ENCODE assay signal across 25 cellular contexts in the genomic region with DNA sequence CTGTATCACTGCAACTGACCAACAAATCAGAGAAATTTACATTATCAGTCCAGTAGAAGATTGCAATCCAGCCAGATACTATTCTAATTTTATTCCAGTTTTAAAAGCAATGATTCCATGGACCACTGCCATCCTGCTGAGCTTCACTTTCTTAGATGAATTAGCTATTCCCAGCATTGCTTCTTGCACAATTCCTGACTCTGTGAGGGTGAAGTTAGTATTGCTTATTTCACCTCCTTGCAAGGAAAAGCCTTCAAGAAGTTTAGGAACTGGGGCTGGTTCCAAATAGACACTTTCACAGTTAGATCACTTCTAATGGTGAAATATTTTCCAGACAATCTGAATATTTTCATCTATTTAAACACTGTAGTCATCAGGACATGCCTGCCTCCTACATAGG.
DNase-seq lines count a peak whose midpoint lies in the region; ATAC-seq, FAIRE-seq and TF ChIP-seq lines count a peak whose summit lies in the region.
"Had no signal": no experiment of that assay in that cellular context is flagged by ENCODE, and none has a peak within 500 bp of the region (broad histone marks: within the 10 kb centered on the region; RNA-seq: fewer than 3 reads in every experiment).

No MANE protein-coding gene starts in this region.

- TF ChIP-seq CTCF in fibroblast of mammary gland (conservative IDR thresholded peaks at IDR 0.05; ENCODE audit: control insufficient read depth, insufficient read depth, low read depth, low read length) (no peak), dorsolateral prefrontal cortex (IDR thresholded peaks at IDR 0.05 in 54 of 56, conservative IDR thresholded peaks at IDR 0.05 in 2 of 56; ENCODE audit: low read depth in 1 of 56, partially characterized antibody in 56 of 56) (no peak)

- no peak overlapping the region for H3K4me3 ChIP-seq in fibroblast of mammary gland (ENCODE audit: control insufficient read depth, low read depth, low read length)
- H3K4me3 ChIP-seq in MG63, result no peak overlapping the region
- no peak overlapping the region for H3K4me3 ChIP-seq in dorsolateral prefrontal cortex
- H3K4me3 ChIP-seq: hepatocyte, spleen had no signal

- intact Hi-C loops in sciatic nerve (cut with DNase I) (no loop called here), posterior cingulate gyrus (cut with DNase I) (no loop called here), dorsolateral prefrontal cortex (cut with DNase I) (no loop called here)

- H3K27ac ChIP-seq in dorsolateral prefrontal cortex, result no peak overlapping the region
- H3K27ac ChIP-seq: hepatocyte, spleen had no signal

- ATAC-seq in sciatic nerve, result peak; percentile 83
- ATAC-seq: activated naive CD4-positive, alpha-beta T cell treated with anti-CD3 and anti-CD28 coated beads, Interleukin-2, amount 50 U/mL, for 72 hours had no signal

- peak; percentile 18 for DNase-seq in AG08395 (ENCODE audit: low spot score)
- DNase-seq in H54 (ENCODE audit: insufficient read length, low spot score), result no peak
- peak; percentile 71 for DNase-seq in fibroblast of mammary gland (ENCODE audit: low read depth)
- DNase-seq in sciatic nerve (ENCODE audit: low spot score), result no peak
- DNase-seq in posterior cingulate gyrus, result no peak
- no peak for DNase-seq in MG63
- no peak for DNase-seq in nucleus accumbens (lab: John Stamatoyannopoulos, UW)
- no peak for DNase-seq in dorsolateral prefrontal cortex
- DNase-seq: activated CD4-positive, alpha-beta T cell treated with anti-CD3 and anti-CD28 coated beads, Interleukin-2, amount 50 U/mL, for 48 hours; activated CD8-positive, alpha-beta memory T cell treated with anti-CD3 and anti-CD28 coated beads, Interleukin-2, amount 50 U/mL, for 48 hours; C1 segment of cervical spinal cord; COR-L47; DND-41; GOT3; Kasumi-1; MV-4-11; NCI-H146; SK-N-SH; spleen had no signal

- FAIRE-seq in H54 (lab: Jason Lieb, UNC), result peak; percentile 15
- FAIRE-seq: endothelial cell of umbilical vein, frontal cortex, GM12891, TTC549 had no signal

- H3K36me3 ChIP-seq in MG63, result no peaks in the 10 kb centered on the region
- H3K36me3 ChIP-seq: spleen had no signal

- TF ChIP-seq POLR2A in H54 (IDR thresholded peaks at IDR 0.05; ENCODE audit: low read depth, low read length), result no peak

- no peaks in the 10 kb centered on the region for H3K9me3 ChIP-seq in MG63
- H3K9me3 ChIP-seq: SK-N-SH, spleen had no signal

- H3K27me3 ChIP-seq in MG63 (no peaks in the 10 kb centered on the region), dorsolateral prefrontal cortex (peaks cover 0 to 8% (median 0%) of the 10 kb centered on the region in 45 donors)
- H3K27me3 ChIP-seq: hepatocyte, spleen had no signal

Comparison
In these comparisons a context has a peak if more than half of its experiments do, and no peak if none do; other contexts are left out.
1. DNase-seq: peak in AG08395 (single experiment) and fibroblast of mammary gland (single experiment); none in H54 (single experiment), sciatic nerve (single experiment), posterior cingulate gyrus (0 of 10), MG63 (single experiment), nucleus accumbens (0 of 56) and dorsolateral prefrontal cortex (0 of 10).